1 cellular context compared by ENCODE assay signal in genomic region chr1:224274970-224275626, GRCh38.
TF ChIP-seq lines count a peak whose summit lies in the region.

No MANE protein-coding gene starts in this region.

TF ChIP-seq in H1, 55 proteins besides CTCF, POLR2A, EP300 and RAD21:
- TF ChIP-seq BRCA1 (IDR thresholded peaks at IDR 0.05; ENCODE audit: low read depth, low read length) (no peak), JUN (IDR thresholded peaks at IDR 0.05; ENCODE audit: low read depth, low read length) (no peak), HDAC6 (IDR thresholded peaks at IDR 0.05; ENCODE audit: low read depth, low read length) (no peak), TAF1 (IDR thresholded peaks at IDR 0.05; ENCODE audit: low read depth, low read length) (no peak), SP4 (IDR thresholded peaks at IDR 0.05; ENCODE audit: low read length) (no peak), CBX5 (IDR thresholded peaks at IDR 0.05; ENCODE audit: low read depth, low read length) (no peak), E2F6 (IDR thresholded peaks at IDR 0.05) (no peak), TBP (IDR thresholded peaks at IDR 0.05; ENCODE audit: low read depth, low read length) (no peak), POLR2AphosphoS5 (IDR thresholded peaks at IDR 0.05; ENCODE audit: low read depth, low read length) (no peak), CHD2 (IDR thresholded peaks at IDR 0.05; ENCODE audit: low read length) (no peak), TCF12 (IDR thresholded peaks at IDR 0.05; ENCODE audit: low read depth, low read length) (no peak), JUND (IDR thresholded peaks at IDR 0.05; ENCODE audit: low read length) (no peak), SUZ12 (IDR thresholded peaks at IDR 0.05; ENCODE audit: low read length) (no peak), CHD1 (IDR thresholded peaks at IDR 0.05; ENCODE audit: low read depth, low read length) (no peak)
